14 cellular contexts compared by ENCODE assay signal in genomic region chr5:138230261-138230660, GRCh38. TPM values are rescaled to one million over a fixed set of nuclear protein-coding genes. Genes with fewer than 3 reads are reported as not detected.
DNase-seq lines count a peak whose midpoint lies in the region; TF ChIP-seq lines count a peak whose summit lies in the region.
"Had no signal": no experiment of that assay in that cellular context is flagged by ENCODE, and none has a peak within 500 bp of the region (broad histone marks: within the 10 kb centered on the region; RNA-seq: fewer than 3 reads in every experiment).

No MANE protein-coding gene starts in this region.

- H3K27me3 Mint-ChIP-seq in nephron progenitor cell (ENCODE audit: low read depth, poor library complexity) = peaks cover 26% of the 10 kb centered on the region
- H3K27me3 Mint-ChIP-seq: activated T-helper 17 cell treated with anti-CD3 and anti-CD28 coated beads, Interleukin-2, amount 50 U/mL, for 72 hours had no signal

- no peaks in the 10 kb centered on the region for H3K36me3 Mint-ChIP-seq in nephron progenitor cell (ENCODE audit: low read depth)

- H3K4me1 Mint-ChIP-seq in nephron progenitor cell = peaks cover 6% of the 10 kb centered on the region
- H3K4me1 Mint-ChIP-seq: activated T-helper 17 cell treated with anti-CD3 and anti-CD28 coated beads, Interleukin-2, amount 50 U/mL, for 72 hours had no signal

- H3K27ac Mint-ChIP-seq in nephron progenitor cell = peak overlapping the region; percentile 56
- H3K27ac Mint-ChIP-seq: activated T-helper 17 cell treated with anti-CD3 and anti-CD28 coated beads, Interleukin-2, amount 50 U/mL, for 72 hours had no signal

- H3K9me3 Mint-ChIP-seq in nephron progenitor cell = peaks cover 12% of the 10 kb centered on the region
- H3K9me3 Mint-ChIP-seq: activated T-helper 17 cell treated with anti-CD3 and anti-CD28 coated beads, Interleukin-2, amount 50 U/mL, for 72 hours had no signal

- H3K4me3 Mint-ChIP-seq in nephron progenitor cell = no peak overlapping the region
- H3K4me3 Mint-ChIP-seq: activated T-helper 17 cell treated with anti-CD3 and anti-CD28 coated beads, Interleukin-2, amount 50 U/mL, for 72 hours had no signal

- DNase-seq in Daoy (ENCODE audit: low read depth) (peak; percentile 72), RKO (ENCODE audit: low spot score) (peak; percentile 23), fibroblast of gingiva (ENCODE audit: low read depth) (peak; percentile 32), nephron progenitor cell (no peak), kidney glomerular epithelial cell (lab: John Stamatoyannopoulos, UW) (no peak), T-helper 2 cell (no peak)
- no peak for DNase-seq in stimulated activated CD8-positive, alpha-beta memory T cell treated with anti-CD3 and anti-CD28 coated beads, Interleukin-4, amount 100 ng/mL, for 48 hours
- no peak for DNase-seq in stimulated activated CD4-positive, alpha-beta T cell treated with anti-CD3 and anti-CD28 coated beads, Interleukin-2, amount 100 ng/mL, for 48 hours
- DNase-seq: activated CD4-positive, alpha-beta T cell treated with anti-CD3 and anti-CD28 coated beads, Interleukin-2, amount 50 U/mL, for 1 hour; Karpas-422; psoas muscle; stimulated activated CD4-positive, alpha-beta T cell treated with anti-CD3 and anti-CD28 coated beads, Interleukin-4, amount 100 ng/mL, for 24 hours; stimulated activated naive CD4-positive, alpha-beta T cell had no signal

- no peak for TF ChIP-seq CTCF in nephron progenitor cell (IDR thresholded peaks at IDR 0.05)

RNA-seq across cellular contexts. Expression of gene CDC23, which starts 17.1 kb away (rescaled TPM):
- total RNA-seq in Daoy (2014; rRNA removed; shearing (Covaris generic)) = 44.6 and 46.3 TPM in 2 replicates

RNA-seq across cellular contexts. Expression of gene GFRA3, which starts 44.2 kb away (rescaled TPM):
- total RNA-seq in Daoy (2014; rRNA removed; shearing (Covaris generic)) = not detected in 2 replicates
- total RNA-seq: activated T-helper 17 cell treated with anti-CD3 and anti-CD28 coated beads, Interleukin-2, amount 50 U/mL, for 72 hours had no signal

RNA-seq across cellular contexts. Expression of gene KIF20A, which starts 51.3 kb away (rescaled TPM):
- total RNA-seq in Daoy (2014; rRNA removed; shearing (Covaris generic)) = 105 and 106 TPM in 2 replicates

RNA-seq across cellular contexts. Expression of gene BRD8, which starts 51.8 kb away (rescaled TPM):
- total RNA-seq in Daoy (2014; rRNA removed; shearing (Covaris generic)) = 56.2 and 79.0 TPM in 2 replicates

Comparison
In these comparisons a context has a peak if more than half of its experiments do, and no peak if none do; other contexts are left out.
1. DNase-seq: peak in Daoy (single experiment), RKO (single experiment) and fibroblast of gingiva (single experiment); none in nephron progenitor cell (single experiment), kidney glomerular epithelial cell (single experiment), T-helper 2 cell (0 of 5), stimulated activated CD8-positive, alpha-beta memory T cell treated with anti-CD3 and anti-CD28 coated beads, Interleukin-4, amount 100 ng/mL, for 48 hours (single experiment) and stimulated activated CD4-positive, alpha-beta T cell treated with anti-CD3 and anti-CD28 coated beads, Interleukin-2, amount 100 ng/mL, for 48 hours (0 of 2).